In genomic region chr13:110249326-110249725, GRCh38 we compare ENCODE assay signal across 20 cellular contexts. TPM values are rescaled to one million over a fixed set of nuclear protein-coding genes. Genes with fewer than 3 reads are reported as not detected.
DNase-seq lines count a peak whose midpoint lies in the region; ATAC-seq and TF ChIP-seq lines count a peak whose summit lies in the region.
"Had no signal": no experiment of that assay in that cellular context is flagged by ENCODE, and none has a peak within 500 bp of the region (broad histone marks: within the 10 kb centered on the region; RNA-seq: fewer than 3 reads in every experiment).

No MANE protein-coding gene starts in this region.

- H3K4me1 ChIP-seq in RWPE2 (ENCODE audit: insufficient read depth, poor library complexity, severe bottlenecking), result peaks cover 14% of the 10 kb centered on the region
- H3K4me1 ChIP-seq in neural progenitor cell, result no peaks in the 10 kb centered on the region
- peaks cover 23 to 51% of the 10 kb centered on the region in 2 donors for H3K4me1 ChIP-seq in thyroid gland

- WGBS in thyroid gland, 2 donors, result 74 to 91% methylated on average over 13 of the region's 13 CpGs

- peaks cover 7% of the 10 kb centered on the region for H3F3A ChIP-seq in neural progenitor cell (ENCODE audit: low read depth)

- H3K27me3 ChIP-seq in RWPE2 (ENCODE audit: insufficient read depth, poor library complexity, severe bottlenecking) (no peaks in the 10 kb centered on the region), neural progenitor cell (no peaks in the 10 kb centered on the region), thyroid gland (no peaks in the 10 kb centered on the region)
- H3K27me3 ChIP-seq: BLaER1 treated with 17β-estradiol and CSF1 and Interleukin-3, amounts not matched to agents 10 nM and 100 nM; foreskin keratinocyte had no signal

- DNase-seq in RWPE2 (ENCODE audit: low spot score) (no peak), endothelial cell (ENCODE audit: low spot score) (no peak), neural progenitor cell (ENCODE audit: low spot score) (no peak), thyroid gland (no peak), superior temporal gyrus (ENCODE audit: extremely low spot score) (no peak), amygdala (lab: John Stamatoyannopoulos, UW) (no peak)
- DNase-seq: activated CD8-positive, alpha-beta memory T cell treated with anti-CD3 and anti-CD28 coated beads, Interleukin-2, amount 50 U/mL, for 4 hours; activated naive CD4-positive, alpha-beta T cell treated with anti-CD3 and anti-CD28 coated beads for 36 hours; DMS53; effector memory CD4-positive, alpha-beta T cell; foreskin keratinocyte; Karpas-422; mesendoderm; NCI-H345; SIG-M5; stimulated activated naive CD4-positive, alpha-beta T cell treated with Interleukin-2 at 50 U/mL for 16 hours had no signal

- no peaks in the 10 kb centered on the region for H3K9me3 Mint-ChIP-seq in endothelial cell (ENCODE audit: unreplicated experiment)
- H3K9me3 Mint-ChIP-seq in neural progenitor cell, result no peaks in the 10 kb centered on the region
- no peaks in the 10 kb centered on the region for H3K9me3 Mint-ChIP-seq in stimulated activated memory B cell treated with anti-CD40 and anti-IgM and Interleukin-4, amounts not matched to agents 10 μg/mL and 1 μg/mL and 100 μg/mL, for 72 hours
- H3K9me3 Mint-ChIP-seq: activated naive CD4-positive, alpha-beta T cell treated with anti-CD3 and anti-CD28 coated beads for 36 hours; T-helper 2 cell treated with Interferon-gamma antibody and Interleukin-4, amounts not matched to agents 5 μg/mL and 100 μg/mL, for 36 hours had no signal

- H3K27me3 Mint-ChIP-seq in endothelial cell (ENCODE audit: unreplicated experiment) (peaks cover 13% of the 10 kb centered on the region), neural progenitor cell (ENCODE audit: insufficient read depth, low read depth) (peaks cover 2% of the 10 kb centered on the region)
- no peaks in the 10 kb centered on the region for H3K27me3 Mint-ChIP-seq in stimulated activated memory B cell treated with anti-CD40 and anti-IgM and Interleukin-4, amounts not matched to agents 10 μg/mL and 1 μg/mL and 100 μg/mL, for 72 hours

- peak overlapping the region; percentile 38 for H3K27ac Mint-ChIP-seq in endothelial cell (ENCODE audit: unreplicated experiment)
- peak overlapping the region; percentile 6 for H3K27ac Mint-ChIP-seq in neural progenitor cell
- no peak overlapping the region for H3K27ac Mint-ChIP-seq in stimulated activated memory B cell treated with anti-CD40 and anti-IgM and Interleukin-4, amounts not matched to agents 10 μg/mL and 1 μg/mL and 100 μg/mL, for 72 hours
- H3K27ac Mint-ChIP-seq: activated naive CD4-positive, alpha-beta T cell treated with anti-CD3 and anti-CD28 coated beads for 36 hours; T-helper 2 cell treated with Interferon-gamma antibody and Interleukin-4, amounts not matched to agents 5 μg/mL and 100 μg/mL, for 36 hours had no signal

- H3K27ac ChIP-seq in RWPE2 (ENCODE audit: poor library complexity, severe bottlenecking), result peak overlapping the region; percentile 31
- H3K27ac ChIP-seq in neural progenitor cell, result no peak overlapping the region
- peak overlapping the region in 2 of 3 donors; percentile 72 to 81 for H3K27ac ChIP-seq in thyroid gland
- H3K27ac ChIP-seq: BLaER1 treated with 17β-estradiol and CSF1 and Interleukin-3, amounts not matched to agents 10 nM and 100 nM; foreskin keratinocyte had no signal

- H3K4me3 Mint-ChIP-seq in endothelial cell (ENCODE audit: unreplicated experiment), result peak overlapping the region; percentile 60
- H3K4me3 Mint-ChIP-seq in neural progenitor cell, result no peak overlapping the region
- no peak overlapping the region for H3K4me3 Mint-ChIP-seq in stimulated activated memory B cell treated with anti-CD40 and anti-IgM and Interleukin-4, amounts not matched to agents 10 μg/mL and 1 μg/mL and 100 μg/mL, for 72 hours
- H3K4me3 Mint-ChIP-seq: activated naive CD4-positive, alpha-beta T cell treated with anti-CD3 and anti-CD28 coated beads for 36 hours; T-helper 2 cell treated with Interferon-gamma antibody and Interleukin-4, amounts not matched to agents 5 μg/mL and 100 μg/mL, for 36 hours had no signal

- H3K4me2 ChIP-seq in neural progenitor cell, result no peak overlapping the region

- no peak for ATAC-seq in RWPE2 (ENCODE audit: low read depth)
- no peak for ATAC-seq in GM21447 (IDR thresholded peaks at IDR 0.05; ENCODE audit: unreplicated experiment)
- no peak for ATAC-seq in stimulated activated memory B cell treated with anti-CD40 and anti-IgM and Interleukin-4, amounts not matched to agents 10 μg/mL and 1 μg/mL and 100 μg/mL, for 72 hours
- ATAC-seq: foreskin keratinocyte had no signal

- TF ChIP-seq CTCF in RWPE2 (IDR thresholded peaks at IDR 0.05; ENCODE audit: poor library complexity, severe bottlenecking) (no peak), endothelial cell (IDR thresholded peaks at IDR 0.05; ENCODE audit: unreplicated experiment) (no peak), neural progenitor cell (IDR thresholded peaks at IDR 0.05) (no peak), thyroid gland (IDR thresholded peaks at IDR 0.05) (no peak)

- H3K36me3 ChIP-seq in RWPE2 (ENCODE audit: low read depth) (peaks cover 5% of the 10 kb centered on the region; the same call in 1 of the 2 replicates), neural progenitor cell (no peaks in the 10 kb centered on the region), thyroid gland (no peaks in the 10 kb centered on the region)
- H3K36me3 ChIP-seq: BLaER1 treated with 17β-estradiol and CSF1 and Interleukin-3, amounts not matched to agents 10 nM and 100 nM had no signal

- H3K9ac ChIP-seq in neural progenitor cell, result no peak overlapping the region
- H3K9ac ChIP-seq: BLaER1 treated with 17β-estradiol and CSF1 and Interleukin-3, amounts not matched to agents 10 nM and 100 nM had no signal

- intact Hi-C loops in thyroid gland (cut with DNase I), result no loop called here

- peaks cover 56% of the 10 kb centered on the region for H3K36me3 Mint-ChIP-seq in endothelial cell (ENCODE audit: low read depth, unreplicated experiment)
- peaks cover 4% of the 10 kb centered on the region for H3K36me3 Mint-ChIP-seq in neural progenitor cell
- H3K36me3 Mint-ChIP-seq in stimulated activated memory B cell treated with anti-CD40 and anti-IgM and Interleukin-4, amounts not matched to agents 10 μg/mL and 1 μg/mL and 100 μg/mL, for 72 hours, result no peaks in the 10 kb centered on the region

- no peaks in the 10 kb centered on the region for H3K9me3 ChIP-seq in RWPE2 (ENCODE audit: severe bottlenecking)
- H3K9me3 ChIP-seq in neural progenitor cell (ENCODE audit: low read depth), result no peaks in the 10 kb centered on the region
- no peaks in the 10 kb centered on the region for H3K9me3 ChIP-seq in thyroid gland

- H3K79me2 ChIP-seq in neural progenitor cell (ENCODE audit: low read depth), result peaks cover 4% of the 10 kb centered on the region

- H3K4me3 ChIP-seq in RWPE2 (ENCODE audit: severe bottlenecking) (no peak overlapping the region), neural progenitor cell (no peak overlapping the region), thyroid gland (replicated peaks in 1 of 3) (no peak overlapping the region)
- H3K4me3 ChIP-seq: BLaER1 treated with 17β-estradiol and CSF1 and Interleukin-3, amounts not matched to agents 10 nM and 100 nM had no signal

- H3K4me1 Mint-ChIP-seq in endothelial cell (ENCODE audit: unreplicated experiment), result peaks cover 66% of the 10 kb centered on the region
- peaks cover 20% of the 10 kb centered on the region for H3K4me1 Mint-ChIP-seq in neural progenitor cell
- H3K4me1 Mint-ChIP-seq in stimulated activated memory B cell treated with anti-CD40 and anti-IgM and Interleukin-4, amounts not matched to agents 10 μg/mL and 1 μg/mL and 100 μg/mL, for 72 hours, result peaks cover 6% of the 10 kb centered on the region

- peaks cover 14% of the 10 kb centered on the region for H4K20me1 ChIP-seq in neural progenitor cell (ENCODE audit: low read depth)
- H4K20me1 ChIP-seq: BLaER1 treated with 17β-estradiol and CSF1 and Interleukin-3, amounts not matched to agents 10 nM and 100 nM had no signal

- TF ChIP-seq POLR2A in thyroid gland (IDR thresholded peaks at IDR 0.05), result no peak

- H2AFZ ChIP-seq in neural progenitor cell (replicated peaks), result no peak overlapping the region

RNA-seq across cellular contexts. Expression of gene COL4A1, which starts 57.6 kb away (rescaled TPM):
- 2,720 TPM for total RNA-seq in endothelial cell (ENCODE audit: unreplicated experiment)
- total RNA-seq in neural progenitor cell (ENCODE audit: low replicate concordance), result 105 and 120 TPM in 2 replicates
- 100 to 1,000 TPM in 2 of 4 donors, 10 to 100 TPM in 2; 71.3 to 161 (median 112) TPM for total RNA-seq in thyroid gland

RNA-seq across cellular contexts. Expression of gene COL4A2, which starts 57.8 kb away (rescaled TPM):
- 1,556 TPM for total RNA-seq in endothelial cell (ENCODE audit: unreplicated experiment)
- total RNA-seq in neural progenitor cell (ENCODE audit: low replicate concordance), result 73.6 and 139 TPM in 2 replicates
- 100 to 1,000 TPM in 3 of 4 donors, 10 to 100 TPM in 1; 97.6 to 193 (median 131) TPM for total RNA-seq in thyroid gland
- total RNA-seq: activated naive CD4-positive, alpha-beta T cell treated with anti-CD3 and anti-CD28 coated beads for 36 hours had no signal

Comparison
In these comparisons a context has a peak if more than half of its experiments do, and no peak if none do; other contexts are left out.
1. RNA of gene COL4A1, which starts 57.6 kb away (total RNA-seq): 2,720 TPM in endothelial cell (single experiment); 71.3 to 161 TPM in thyroid gland and 105 to 120 TPM in neural progenitor cell; every median in the first group is over 10 times any median in the second.